Comparison of ENCODE assay signal across 1 cellular context in genomic region chr6:1322725-1323219, GRCh38.
TF ChIP-seq lines count a peak whose summit lies in the region.

No MANE protein-coding gene starts in this region.

TF ChIP-seq in HepG2, 621 proteins besides CTCF, POLR2A, EP300 and RAD21 (continued from another document and continues in another):
- TF ChIP-seq ZNF687 (CRISPR knock-in tag; IDR thresholded peaks at IDR 0.05) (no peak), ZNF33B (CRISPR knock-in tag; IDR thresholded peaks at IDR 0.05) (no peak), BCL6 (CRISPR knock-in tag; IDR thresholded peaks at IDR 0.05) (peak; percentile 66), ATRX (CRISPR knock-in tag; IDR thresholded peaks at IDR 0.05; ENCODE audit: borderline replicate concordance) (no peak), ADNP (CRISPR knock-in tag; IDR thresholded peaks at IDR 0.05) (peak; percentile 87), AHDC1 (CRISPR knock-in tag; IDR thresholded peaks at IDR 0.05; ENCODE audit: borderline replicate concordance) (peak; percentile 90), CEBPG (CRISPR knock-in tag; IDR thresholded peaks at IDR 0.05) (peak; percentile 94), ZBTB37 (CRISPR knock-in tag; IDR thresholded peaks at IDR 0.05) (no peak), DDIT3 (CRISPR knock-in tag; IDR thresholded peaks at IDR 0.05) (peak; percentile 32; the same call in 1 of the 2 replicates), ASH2L (IDR thresholded peaks at IDR 0.05; ENCODE audit: insufficient read length, low read depth, low read length) (peak; percentile 52), HMGA1 (CRISPR knock-in tag; conservative IDR thresholded peaks at IDR 0.05) (no peak), ZNF30 (CRISPR knock-in tag; IDR thresholded peaks at IDR 0.05) (no peak), ZNF460 (CRISPR knock-in tag; IDR thresholded peaks at IDR 0.05; ENCODE audit: borderline replicate concordance) (no peak; the same call in 1 of the 2 replicates), GATAD1 (CRISPR knock-in tag; IDR thresholded peaks at IDR 0.05) (0 out of 2 replicates have a peak, but pooled peaks have one; percentile 10), HMGXB3 (CRISPR knock-in tag; IDR thresholded peaks at IDR 0.05; ENCODE audit: borderline replicate concordance) (peak; percentile 64; the same call in 1 of the 2 replicates), SIX1 (CRISPR knock-in tag; IDR thresholded peaks at IDR 0.05; ENCODE audit: borderline replicate concordance) (0 out of 2 replicates have a peak, but pooled peaks have one; percentile 60), ZSCAN9 (CRISPR knock-in tag; IDR thresholded peaks at IDR 0.05; ENCODE audit: borderline replicate concordance) (peak; percentile 72; the same call in 1 of the 2 replicates), TCF12 (IDR thresholded peaks at IDR 0.05) (no peak), TCF12 (CRISPR knock-in tag; IDR thresholded peaks at IDR 0.05) (no peak), CBX1 (IDR thresholded peaks at IDR 0.05; ENCODE audit: low read depth) (no peak), SOX13 (IDR thresholded peaks at IDR 0.05) (no peak), SOX13 (CRISPR knock-in tag; conservative IDR thresholded peaks at IDR 0.05 in 1 of 2, IDR thresholded peaks at IDR 0.05 in 1 of 2) (peak in 1 of 2 experiments; percentile 79; a peak in 2 of 4 replicates), ZNF850 (CRISPR knock-in tag; conservative IDR thresholded peaks at IDR 0.05) (0 out of 2 replicates have a peak, but pooled peaks have one; percentile 37), SMARCE1 (IDR thresholded peaks at IDR 0.05; ENCODE audit: borderline replicate concordance) (no peak), NR2F6 (IDR thresholded peaks at IDR 0.05) (peak; percentile 57), NR2F6 (CRISPR knock-in tag; IDR thresholded peaks at IDR 0.05) (peak; percentile 55; the same call in 1 of the 2 replicates)
- TF ChIP-seq, protein P1, sequence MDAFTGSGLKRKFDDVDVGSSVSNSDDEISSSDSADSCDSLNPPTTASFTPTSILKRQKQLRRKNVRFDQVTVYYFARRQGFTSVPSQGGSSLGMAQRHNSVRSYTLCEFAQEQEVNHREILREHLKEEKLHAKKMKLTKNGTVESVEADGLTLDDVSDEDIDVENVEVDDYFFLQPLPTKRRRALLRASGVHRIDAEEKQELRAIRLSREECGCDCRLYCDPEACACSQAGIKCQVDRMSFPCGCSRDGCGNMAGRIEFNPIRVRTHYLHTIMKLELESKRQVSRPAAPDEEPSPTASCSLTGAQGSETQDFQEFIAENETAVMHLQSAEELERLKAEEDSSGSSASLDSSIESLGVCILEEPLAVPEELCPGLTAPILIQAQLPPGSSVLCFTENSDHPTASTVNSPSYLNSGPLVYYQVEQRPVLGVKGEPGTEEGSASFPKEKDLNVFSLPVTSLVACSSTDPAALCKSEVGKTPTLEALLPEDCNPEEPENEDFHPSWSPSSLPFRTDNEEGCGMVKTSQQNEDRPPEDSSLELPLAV (CRISPR knock-in tag; conservative IDR thresholded peaks at IDR 0.05; ENCODE audit: low read depth) = no peak
- TF ChIP-seq, protein P2, sequence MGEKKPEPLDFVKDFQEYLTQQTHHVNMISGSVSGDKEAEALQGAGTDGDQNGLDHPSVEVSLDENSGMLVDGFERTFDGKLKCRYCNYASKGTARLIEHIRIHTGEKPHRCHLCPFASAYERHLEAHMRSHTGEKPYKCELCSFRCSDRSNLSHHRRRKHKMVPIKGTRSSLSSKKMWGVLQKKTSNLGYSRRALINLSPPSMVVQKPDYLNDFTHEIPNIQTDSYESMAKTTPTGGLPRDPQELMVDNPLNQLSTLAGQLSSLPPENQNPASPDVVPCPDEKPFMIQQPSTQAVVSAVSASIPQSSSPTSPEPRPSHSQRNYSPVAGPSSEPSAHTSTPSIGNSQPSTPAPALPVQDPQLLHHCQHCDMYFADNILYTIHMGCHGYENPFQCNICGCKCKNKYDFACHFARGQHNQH (CRISPR knock-in tag; IDR thresholded peaks at IDR 0.05) = peak; percentile 87
- TF ChIP-seq, protein P3, sequence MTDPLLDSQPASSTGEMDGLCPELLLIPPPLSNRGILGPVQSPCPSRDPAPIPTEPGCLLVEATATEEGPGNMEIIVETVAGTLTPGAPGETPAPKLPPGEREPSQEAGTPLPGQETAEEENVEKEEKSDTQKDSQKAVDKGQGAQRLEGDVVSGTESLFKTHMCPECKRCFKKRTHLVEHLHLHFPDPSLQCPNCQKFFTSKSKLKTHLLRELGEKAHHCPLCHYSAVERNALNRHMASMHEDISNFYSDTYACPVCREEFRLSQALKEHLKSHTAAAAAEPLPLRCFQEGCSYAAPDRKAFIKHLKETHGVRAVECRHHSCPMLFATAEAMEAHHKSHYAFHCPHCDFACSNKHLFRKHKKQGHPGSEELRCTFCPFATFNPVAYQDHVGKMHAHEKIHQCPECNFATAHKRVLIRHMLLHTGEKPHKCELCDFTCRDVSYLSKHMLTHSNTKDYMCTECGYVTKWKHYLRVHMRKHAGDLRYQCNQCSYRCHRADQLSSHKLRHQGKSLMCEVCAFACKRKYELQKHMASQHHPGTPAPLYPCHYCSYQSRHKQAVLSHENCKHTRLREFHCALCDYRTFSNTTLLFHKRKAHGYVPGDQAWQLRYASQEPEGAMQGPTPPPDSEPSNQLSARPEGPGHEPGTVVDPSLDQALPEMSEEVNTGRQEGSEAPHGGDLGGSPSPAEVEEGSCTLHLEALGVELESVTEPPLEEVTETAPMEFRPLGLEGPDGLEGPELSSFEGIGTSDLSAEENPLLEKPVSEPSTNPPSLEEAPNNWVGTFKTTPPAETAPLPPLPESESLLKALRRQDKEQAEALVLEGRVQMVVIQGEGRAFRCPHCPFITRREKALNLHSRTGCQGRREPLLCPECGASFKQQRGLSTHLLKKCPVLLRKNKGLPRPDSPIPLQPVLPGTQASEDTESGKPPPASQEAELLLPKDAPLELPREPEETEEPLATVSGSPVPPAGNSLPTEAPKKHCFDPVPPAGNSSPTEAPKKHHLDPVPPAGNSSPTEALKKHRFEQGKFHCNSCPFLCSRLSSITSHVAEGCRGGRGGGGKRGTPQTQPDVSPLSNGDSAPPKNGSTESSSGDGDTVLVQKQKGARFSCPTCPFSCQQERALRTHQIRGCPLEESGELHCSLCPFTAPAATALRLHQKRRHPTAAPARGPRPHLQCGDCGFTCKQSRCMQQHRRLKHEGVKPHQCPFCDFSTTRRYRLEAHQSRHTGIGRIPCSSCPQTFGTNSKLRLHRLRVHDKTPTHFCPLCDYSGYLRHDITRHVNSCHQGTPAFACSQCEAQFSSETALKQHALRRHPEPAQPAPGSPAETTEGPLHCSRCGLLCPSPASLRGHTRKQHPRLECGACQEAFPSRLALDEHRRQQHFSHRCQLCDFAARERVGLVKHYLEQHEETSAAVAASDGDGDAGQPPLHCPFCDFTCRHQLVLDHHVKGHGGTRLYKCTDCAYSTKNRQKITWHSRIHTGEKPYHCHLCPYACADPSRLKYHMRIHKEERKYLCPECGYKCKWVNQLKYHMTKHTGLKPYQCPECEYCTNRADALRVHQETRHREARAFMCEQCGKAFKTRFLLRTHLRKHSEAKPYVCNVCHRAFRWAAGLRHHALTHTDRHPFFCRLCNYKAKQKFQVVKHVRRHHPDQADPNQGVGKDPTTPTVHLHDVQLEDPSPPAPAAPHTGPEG (CRISPR knock-in tag; IDR thresholded peaks at IDR 0.05) = 0 out of 2 replicates have a peak, but pooled peaks have one; percentile 48
